ENCODE assay signal across 33 cellular contexts in genomic region chr15:39360417-39360816, GRCh38.
DNase-seq lines count a peak whose midpoint lies in the region; ATAC-seq, FAIRE-seq and TF ChIP-seq lines count a peak whose summit lies in the region.
"Had no signal": no experiment of that assay in that cellular context is flagged by ENCODE, and none has a peak within 500 bp of the region (broad histone marks: within the 10 kb centered on the region; RNA-seq: fewer than 3 reads in every experiment).

No MANE protein-coding gene starts in this region.

- H3K4me3 ChIP-seq in IMR-90 (ENCODE audit: insufficient read depth, low read depth, low read length) (no peak overlapping the region), HepG2 (replicated peaks in 1 of 3; ENCODE audit: insufficient read depth in 1 of 3, low read depth in 2 of 3, low read length in 3 of 3) (no peak overlapping the region), uterus (no peak overlapping the region)
- H3K4me3 ChIP-seq in CD4-positive, alpha-beta memory T cell (ENCODE audit: low read length in 2 of 2): no peak overlapping the region
- H3K4me3 ChIP-seq: lower lobe of right lung, MG63 had no signal

- 0 out of 4 replicates have a peak overlapping the region, but pooled peaks of 1 of the 2 experiments have one; percentile 17 for H4K8ac ChIP-seq in IMR-90 (ENCODE audit: low read depth in 2 of 2, low read length in 2 of 2)

- H2AK9ac ChIP-seq in IMR-90 (replicated peaks; ENCODE audit: low read depth, low read length, poor library complexity): no peak overlapping the region

- no peak overlapping the region for H3K56ac ChIP-seq in IMR-90 (ENCODE audit: extremely low read depth, insufficient read depth, low read length)

- TF ChIP-seq CTCF in IMR-90 (conservative IDR thresholded peaks at IDR 0.05; ENCODE audit: low read depth, low read length): no peak
- no peak for TF ChIP-seq CTCF in HepG2 (CRISPR knock-in tag; IDR thresholded peaks at IDR 0.05)
- no peak for TF ChIP-seq CTCF in uterus (IDR thresholded peaks at IDR 0.05)

- no peak overlapping the region for H4K5ac ChIP-seq in IMR-90 (ENCODE audit: low read depth, low read length)

- FAIRE-seq in HepG2 (lab: Jason Lieb, UNC): peak; percentile 42
- FAIRE-seq: D721Med, GM18507, GM19239, H1, HTR-8/SVneo, keratinocyte had no signal

- peak overlapping the region; percentile 58; the same call in 1 of the 2 replicates for H4K91ac ChIP-seq in IMR-90 (ENCODE audit: insufficient read depth, low read depth, low read length)

- ATAC-seq in IMR-90 (ENCODE audit: low read depth) (no peak), HepG2 (peak; percentile 44; the same call in 2 of the 3 replicates)
- ATAC-seq: activated T-cell treated with anti-CD3 and anti-CD28 coated beads, Interleukin-2, amount 50 U/mL, for 72 hours; lower lobe of right lung; stimulated activated naive CD8-positive, alpha-beta T cell treated with anti-CD3 and anti-CD28 coated beads, Interleukin-15, Interleukin-2, amounts not matched to agents 100 U/mL and 50 U/mL, for 24 hours had no signal

- H3K4me2 ChIP-seq in IMR-90 (ENCODE audit: low read depth, low read length) (no peak overlapping the region), HepG2 (ENCODE audit: low read depth, low read length) (peak overlapping the region; percentile 18; the same call in 1 of the 2 replicates)
- H3K4me2 ChIP-seq: SK-N-SH had no signal

- POLR2A ChIA-PET in IMR-90 (lab: Charles Lee; ENCODE audit: unreplicated experiment) (interaction anchor here (0.7 kb wide), 1 partner anchor 220 kb away, joined by 3 read pairs; the partner anchor contains the start of gene THBS1), HepG2 (lab: Yijun Ruan, JAX) (no interaction called here)
- POLR2A ChIA-PET in CD4-positive, alpha-beta memory T cell (lab: Charles Lee; ENCODE audit: partially characterized antibody): no interaction called here

- no peak overlapping the region for H3K23ac ChIP-seq in IMR-90 (ENCODE audit: low read depth, low read length)

- H4K20me1 ChIP-seq in IMR-90 (ENCODE audit: insufficient read depth, low read length) (no peaks in the 10 kb centered on the region), HepG2 (ENCODE audit: insufficient read depth, low read length) (no peaks in the 10 kb centered on the region)

- peak overlapping the region; percentile 38 for H2BK120ac ChIP-seq in IMR-90 (ENCODE audit: low read depth, low read length)

- H2BK15ac ChIP-seq in IMR-90 (ENCODE audit: low read depth, low read length): peak overlapping the region; percentile 68; the same call in 1 of the 3 replicates

- TF ChIP-seq EP300 in HepG2 (IDR thresholded peaks at IDR 0.05; ENCODE audit: low read depth in 2 of 2, low read length in 2 of 2) (peak in 1 of 2 experiments; percentile 48; a peak in 1 of 4 replicates), HepG2 (CRISPR knock-in tag; IDR thresholded peaks at IDR 0.05; ENCODE audit: borderline replicate concordance) (no peak; the same call in 1 of the 2 replicates)

- dilution Hi-C loops in IMR-90 (cut with HindIII; ENCODE audit: low sequenced_read_pairs, unreplicated experiment): no loop called here

- H3K4ac ChIP-seq in IMR-90 (ENCODE audit: low read depth, low read length): no peak overlapping the region

- no peak overlapping the region for H3K27ac Mint-ChIP-seq in CD4-positive, alpha-beta memory T cell
- H3K27ac Mint-ChIP-seq: activated CD4-positive, alpha-beta memory T cell treated with anti-CD3 and anti-CD28 coated beads for 36 hours; activated T-cell treated with anti-CD3 and anti-CD28 coated beads, Interleukin-2, amount 50 U/mL, for 72 hours; nephron progenitor cell; T-helper 1 cell treated with Interleukin-12 subunit alpha and Interleukin-12 subunit beta and Interleukin-4 antibody, amounts not matched to agents 30 μg/mL and 1 μg/mL, for 36 hours had no signal

- H3K27ac ChIP-seq in IMR-90 (ENCODE audit: insufficient read depth, low read length) (no peak overlapping the region), HepG2 (ENCODE audit: extremely low read length, insufficient read depth, low read length) (no peak overlapping the region), uterus (peak overlapping the region; percentile 15 to 91)
- H3K27ac ChIP-seq in CD4-positive, alpha-beta memory T cell (ENCODE audit: low read depth, low read length): no peak overlapping the region
- H3K27ac ChIP-seq: epithelial cell of prostate, lower lobe of right lung had no signal

- H3K9me3 ChIP-seq in IMR-90 (ENCODE audit: control insufficient read depth, insufficient read depth, low read length): no peaks in the 10 kb centered on the region
- no peaks in the 10 kb centered on the region for H3K9me3 ChIP-seq in HepG2 (ENCODE audit: low read length)
- H3K9me3 ChIP-seq in uterus: no peaks in the 10 kb centered on the region
- H3K9me3 ChIP-seq in CD4-positive, alpha-beta memory T cell (ENCODE audit: control insufficient read depth in 1 of 2, low read length in 2 of 2): no peaks in the 10 kb centered on the region
- H3K9me3 ChIP-seq: lower lobe of right lung, MG63, SK-N-SH had no signal

- TF ChIP-seq RAD21 in IMR-90 (IDR thresholded peaks at IDR 0.05; ENCODE audit: low read length) (no peak), HepG2 (CRISPR knock-in tag; IDR thresholded peaks at IDR 0.05) (no peak)

- TF ChIP-seq POLR2A in IMR-90 (IDR thresholded peaks at IDR 0.05; ENCODE audit: low read depth, low read length): no peak
- no peak for TF ChIP-seq POLR2A in HepG2 (IDR thresholded peaks at IDR 0.05; ENCODE audit: insufficient read depth in 1 of 2, low read depth in 2 of 2, low read length in 2 of 2)
- no peak for TF ChIP-seq POLR2A in uterus (IDR thresholded peaks at IDR 0.05)

- H3K9ac ChIP-seq in IMR-90 (ENCODE audit: low read depth, low read length) (no peak overlapping the region), HepG2 (ENCODE audit: insufficient read depth, low read depth, low read length) (no peak overlapping the region)
- H3K9ac ChIP-seq: SK-N-SH had no signal

- H3K4me1 ChIP-seq in IMR-90 (ENCODE audit: control insufficient read depth, insufficient read depth, low read length) (peaks cover 22% of the 10 kb centered on the region), HepG2 (ENCODE audit: insufficient read depth, low read length) (peaks cover 74% of the 10 kb centered on the region), uterus (peaks cover 0 to 5% of the 10 kb centered on the region in 2 donors)
- no peaks in the 10 kb centered on the region for H3K4me1 ChIP-seq in CD4-positive, alpha-beta memory T cell (ENCODE audit: insufficient read depth, low read length)

- BruUV-seq in IMR-90 (replicated peaks; lab: Mats Ljungman, UMichigan) (no TSS peak), HepG2 (replicated peaks; lab: Mats Ljungman, UMichigan) (no TSS peak)

- H3K9me3 Mint-ChIP-seq in CD4-positive, alpha-beta memory T cell: peaks cover 0 to 3% (median 0%) of the 10 kb centered on the region in 8 donors
- H3K9me3 Mint-ChIP-seq: activated CD4-positive, alpha-beta memory T cell treated with anti-CD3 and anti-CD28 coated beads for 36 hours; central memory CD8-positive, alpha-beta T cell; nephron progenitor cell; T-helper 1 cell treated with Interleukin-12 subunit alpha and Interleukin-12 subunit beta and Interleukin-4 antibody, amounts not matched to agents 30 μg/mL and 1 μg/mL, for 36 hours had no signal

- 33% methylated on average over 1 of the region's 2 CpGs; no CpG with 5 or more reads in 1 of the 2 experiments for WGBS in IMR-90 (ENCODE audit: extremely low coverage in 2 of 2, insufficient read length in 1 of 2), 2 experiments
- 3% methylated on average over 2 of the region's 2 CpGs for WGBS in HepG2 (ENCODE audit: low lambda C conversion rate)

- no peaks in the 10 kb centered on the region for H3K27me3 ChIP-seq in IMR-90 (ENCODE audit: control insufficient read depth, insufficient read depth, low read length)
- H3K27me3 ChIP-seq in HepG2 (ENCODE audit: control insufficient read depth in 1 of 2, insufficient read depth in 2 of 2, low read length in 2 of 2): no peaks in the 10 kb centered on the region
- no peaks in the 10 kb centered on the region for H3K27me3 ChIP-seq in uterus
- H3K27me3 ChIP-seq in CD4-positive, alpha-beta memory T cell (ENCODE audit: insufficient read depth, low read length): no peaks in the 10 kb centered on the region
- H3K27me3 ChIP-seq: MG63 had no signal

- H3K36me3 Mint-ChIP-seq in CD4-positive, alpha-beta memory T cell: no peaks in the 10 kb centered on the region
- H3K36me3 Mint-ChIP-seq: activated CD4-positive, alpha-beta memory T cell treated with anti-CD3 and anti-CD28 coated beads for 36 hours had no signal

- H2AFZ ChIP-seq in IMR-90 (replicated peaks; ENCODE audit: low read length, poor library complexity) (no peak overlapping the region), HepG2 (ENCODE audit: low read length) (no peak overlapping the region)

- H3K4me3 Mint-ChIP-seq in CD4-positive, alpha-beta memory T cell: no peak overlapping the region
- H3K4me3 Mint-ChIP-seq: activated CD4-positive, alpha-beta memory T cell treated with anti-CD3 and anti-CD28 coated beads for 36 hours; activated T-cell treated with anti-CD3 and anti-CD28 coated beads, Interleukin-2, amount 50 U/mL, for 72 hours; central memory CD8-positive, alpha-beta T cell; nephron progenitor cell; T-helper 1 cell treated with Interleukin-12 subunit alpha and Interleukin-12 subunit beta and Interleukin-4 antibody, amounts not matched to agents 30 μg/mL and 1 μg/mL, for 36 hours had no signal

- no peaks in the 10 kb centered on the region for H3K79me1 ChIP-seq in IMR-90 (ENCODE audit: low read depth in 1 of 2, low read length in 2 of 2)

- H3K14ac ChIP-seq in IMR-90 (replicated peaks; ENCODE audit: low read depth, low read length): peak overlapping the region; percentile 39

- H2AK5ac ChIP-seq in IMR-90 (ENCODE audit: low read depth, low read length): peak overlapping the region; percentile 81; the same call in 1 of the 2 replicates

- peaks cover 9 to 18% of the 10 kb centered on the region in 2 donors for H3K27me3 Mint-ChIP-seq in CD4-positive, alpha-beta memory T cell

- no peak for DNase-seq in IMR-90
- DNase-seq in dermis microvascular lymphatic vessel endothelial cell (ENCODE audit: low read depth in 2 of 2): peak; percentile 80 to 90
- peak; percentile 82 for DNase-seq in HepG2 (ENCODE audit: low spot score)
- no peak for DNase-seq in uterus
- DNase-seq in effector CD4-positive, alpha-beta T cell: no peak
- DNase-seq in activated gamma-delta T cell treated with Interleukin-2 at 50 U/mL for 16 hours: no peak
- no peak for DNase-seq in CD4-positive, alpha-beta memory T cell
- DNase-seq in stimulated activated naive CD4-positive, alpha-beta T cell treated with Interleukin-2 at 50 U/mL for 16 hours (lab: John Stamatoyannopoulos, UW): no peak
- DNase-seq: activated CD4-positive, alpha-beta memory T cell treated with anti-CD3 and anti-CD28 coated beads for 36 hours; activated CD4-positive, alpha-beta T cell treated with anti-CD3 and anti-CD28 coated beads for 1 hour; activated naive CD4-positive, alpha-beta T cell treated with Interleukin-2 at 50 U/mL for 16 hours; activated T-cell treated with anti-CD3 and anti-CD28 coated beads, Interleukin-2, amount 50 U/mL, for 72 hours; foreskin fibroblast; head of caudate nucleus; KBM-7; lower lobe of right lung; MG63; NCI-H1105 treated with DMSO at 0.1 percent for 48 hours; NCI-H1930; NCI-H526; nephron progenitor cell; SK-N-SH; stimulated activated CD4-positive, alpha-beta T cell treated with anti-CD3 and anti-CD28 coated beads, Interleukin-1b, Interleukin-23, amount 100 ng/mL, for 48 hours; stimulated activated naive CD8-positive, alpha-beta T cell treated with anti-CD3 and anti-CD28 coated beads, Interleukin-15, Interleukin-2, amounts not matched to agents 100 U/mL and 50 U/mL, for 24 hours had no signal

- H3K36me3 ChIP-seq in IMR-90 (ENCODE audit: control insufficient read depth, insufficient read depth, low read length) (no peaks in the 10 kb centered on the region), HepG2 (replicated peaks in 1 of 2; ENCODE audit: control insufficient read depth in 1 of 2, insufficient read depth in 2 of 2, low read length in 2 of 2) (no peaks in the 10 kb centered on the region), uterus (no peaks in the 10 kb centered on the region)
- H3K36me3 ChIP-seq in CD4-positive, alpha-beta memory T cell (ENCODE audit: insufficient read depth, low read length): no peaks in the 10 kb centered on the region
- H3K36me3 ChIP-seq: lower lobe of right lung, MG63 had no signal

- H2BK5ac ChIP-seq in IMR-90 (ENCODE audit: low read depth, low read length, poor library complexity, severe bottlenecking): peak overlapping the region; percentile 16

- in situ Hi-C loops in IMR-90 (cut with MboI; ENCODE audit: low sequenced_read_pairs) (no loop called here), HepG2 (cut with HindIII; ENCODE audit: extremely low pct_ligation_motif_present, low pct_unique_long_range_greater_than_20kb) (no loop called here)

- H3K4me1 Mint-ChIP-seq in CD4-positive, alpha-beta memory T cell: no peaks in the 10 kb centered on the region
- H3K4me1 Mint-ChIP-seq: central memory CD8-positive, alpha-beta T cell had no signal

- CTCF ChIA-PET in IMR-90 (lab: Yijun Ruan, JAX) (no interaction called here), HepG2 (lab: Yijun Ruan, JAX; ENCODE audit: low intra/inter-chr PET ratio, low total read pairs) (no interaction called here)
- CTCF ChIA-PET in CD4-positive, alpha-beta memory T cell (lab: Charles Lee; ENCODE audit: partially characterized antibody): no interaction called here

- intact Hi-C loops in IMR-90 (cut with micrococcal nuclease): loop anchor here (5.0 kb wide), 1 partner anchor 653 kb away; no protein-coding TSS in a partner anchor
- intact Hi-C loops in HepG2 (cut with micrococcal nuclease; ENCODE audit: unreplicated experiment): loop anchor here (5.0 to 10.0 kb wide), 3 partner anchors 42 to 236 kb away; no protein-coding TSS in a partner anchor
- intact Hi-C loops in uterus (cut with DNase I; ENCODE audit: low total_unique reads): no loop called here
- intact Hi-C loops in CD4-positive, alpha-beta memory T cell (cut with micrococcal nuclease): no loop called here

- H3K9me1 ChIP-seq in IMR-90 (ENCODE audit: insufficient read depth, low read length): peaks cover 11% of the 10 kb centered on the region

- peak overlapping the region; percentile 54; the same call in 1 of the 2 replicates for H2BK20ac ChIP-seq in IMR-90 (ENCODE audit: low read depth, low read length)

- H3K18ac ChIP-seq in IMR-90 (ENCODE audit: low read depth, low read length): peak overlapping the region; percentile 31; the same call in 1 of the 2 replicates

- no peaks in the 10 kb centered on the region for H3K79me2 ChIP-seq in HepG2 (ENCODE audit: insufficient read depth, low read length)

Comparison
In these comparisons a context has a peak if more than half of its experiments do, and no peak if none do; other contexts are left out.
1. DNase-seq: peak in dermis microvascular lymphatic vessel endothelial cell (2 of 2) and HepG2 (single experiment); none in IMR-90 (single experiment), uterus (0 of 2), effector CD4-positive, alpha-beta T cell (single experiment), activated gamma-delta T cell treated with Interleukin-2 at 50 U/mL for 16 hours (single experiment), CD4-positive, alpha-beta memory T cell (0 of 5) and stimulated activated naive CD4-positive, alpha-beta T cell treated with Interleukin-2 at 50 U/mL for 16 hours (single experiment).
2. H3K27ac ChIP-seq: peak in uterus (2 of 2); none in IMR-90 (single experiment), HepG2 (single experiment) and CD4-positive, alpha-beta memory T cell (single experiment).
3. intact Hi-C loops: an anchor here in IMR-90 (5.0 kb wide) and HepG2 (5.0 to 10.0 kb wide); none called in uterus and CD4-positive, alpha-beta memory T cell.